1 cellular context compared by ENCODE assay signal in the genomic region with DNA sequence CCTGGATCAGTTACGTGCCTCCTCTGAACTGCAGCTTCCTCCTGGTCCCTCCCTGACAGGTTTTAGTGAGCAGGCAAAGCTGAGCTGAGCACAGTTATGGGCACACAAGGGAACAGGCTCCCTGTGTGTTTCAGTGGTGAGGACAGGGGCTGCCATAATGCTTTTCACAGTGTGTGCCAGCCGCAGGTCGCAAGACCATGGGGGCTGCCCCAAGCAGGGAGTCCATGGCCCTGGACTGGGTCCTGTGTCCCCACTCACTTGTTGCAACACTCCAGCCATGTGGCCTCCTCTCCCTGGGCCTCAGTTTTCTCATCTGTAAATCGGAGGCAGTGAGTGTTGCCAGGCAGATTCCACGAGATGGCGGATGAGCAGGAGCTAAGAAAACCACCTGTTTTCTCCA.
A peak's percentile ranks its signal among the peaks of the same experiment; 100 is the strongest.
TF ChIP-seq lines count a peak whose summit lies in the region.

No MANE protein-coding gene starts in this region.

TF ChIP-seq in HepG2, 621 proteins besides CTCF, POLR2A, EP300 and RAD21:
- TF ChIP-seq GATAD2A (CRISPR knock-in tag; IDR thresholded peaks at IDR 0.05), result no peak
- 0 out of 2 replicates have a peak, but pooled peaks have one; percentile 22 for TF ChIP-seq ZMYM3 (CRISPR knock-in tag; IDR thresholded peaks at IDR 0.05)
- TF ChIP-seq PHF21A (CRISPR knock-in tag; IDR thresholded peaks at IDR 0.05), result no peak
- TF ChIP-seq TBL1XR1 (IDR thresholded peaks at IDR 0.05; ENCODE audit: borderline replicate concordance, low read length, partially characterized antibody), result no peak
- peak; percentile 64 for TF ChIP-seq ZNF629 (CRISPR knock-in tag; conservative IDR thresholded peaks at IDR 0.05)
- no peak for TF ChIP-seq KLF16 (CRISPR knock-in tag; IDR thresholded peaks at IDR 0.05)
- TF ChIP-seq MAZ (IDR thresholded peaks at IDR 0.05; ENCODE audit: borderline replicate concordance, low read depth, low read length), result no peak
- no peak for TF ChIP-seq MAZ (CRISPR knock-in tag; IDR thresholded peaks at IDR 0.05; ENCODE audit: low read depth)
- no peak for TF ChIP-seq CREM (IDR thresholded peaks at IDR 0.05)
- TF ChIP-seq CREM (CRISPR knock-in tag; IDR thresholded peaks at IDR 0.05), result no peak
- TF ChIP-seq CEBPB (IDR thresholded peaks at IDR 0.05; ENCODE audit: borderline replicate concordance, low read depth, low read length), result 0 out of 2 replicates have a peak, but pooled peaks have one; percentile 3
- no peak for TF ChIP-seq ZBTB25 (CRISPR knock-in tag; IDR thresholded peaks at IDR 0.05)
- no peak for TF ChIP-seq ZNF432 (CRISPR knock-in tag; IDR thresholded peaks at IDR 0.05; ENCODE audit: borderline replicate concordance)
- TF ChIP-seq, protein P1, sequence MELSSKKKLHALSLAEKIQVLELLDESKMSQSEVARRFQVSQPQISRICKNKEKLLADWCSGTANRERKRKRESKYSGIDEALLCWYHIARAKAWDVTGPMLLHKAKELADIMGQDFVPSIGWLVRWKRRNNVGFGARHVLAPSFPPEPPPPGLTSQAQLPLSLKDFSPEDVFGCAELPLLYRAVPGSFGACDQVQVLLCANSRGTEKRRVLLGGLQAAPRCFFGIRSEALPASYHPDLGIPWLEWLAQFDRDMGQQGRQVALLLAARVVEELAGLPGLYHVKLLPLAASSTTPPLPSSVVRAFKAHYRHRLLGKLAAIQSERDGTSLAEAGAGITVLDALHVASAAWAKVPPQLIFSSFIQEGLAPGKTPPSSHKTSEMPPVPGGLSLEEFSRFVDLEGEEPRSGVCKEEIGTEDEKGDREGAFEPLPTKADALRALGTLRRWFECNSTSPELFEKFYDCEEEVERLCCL (CRISPR knock-in tag; IDR thresholded peaks at IDR 0.05; ENCODE audit: borderline replicate concordance), result no peak
- no peak for TF ChIP-seq ZBTB4 (CRISPR knock-in tag; IDR thresholded peaks at IDR 0.05; ENCODE audit: borderline replicate concordance)
- TF ChIP-seq ZNF20 (CRISPR knock-in tag; IDR thresholded peaks at IDR 0.05), result no peak
- TF ChIP-seq ZBTB43 (CRISPR knock-in tag; conservative IDR thresholded peaks at IDR 0.05), result no peak
